Comparison of ENCODE assay signal across 11 cellular contexts in the genomic region with DNA sequence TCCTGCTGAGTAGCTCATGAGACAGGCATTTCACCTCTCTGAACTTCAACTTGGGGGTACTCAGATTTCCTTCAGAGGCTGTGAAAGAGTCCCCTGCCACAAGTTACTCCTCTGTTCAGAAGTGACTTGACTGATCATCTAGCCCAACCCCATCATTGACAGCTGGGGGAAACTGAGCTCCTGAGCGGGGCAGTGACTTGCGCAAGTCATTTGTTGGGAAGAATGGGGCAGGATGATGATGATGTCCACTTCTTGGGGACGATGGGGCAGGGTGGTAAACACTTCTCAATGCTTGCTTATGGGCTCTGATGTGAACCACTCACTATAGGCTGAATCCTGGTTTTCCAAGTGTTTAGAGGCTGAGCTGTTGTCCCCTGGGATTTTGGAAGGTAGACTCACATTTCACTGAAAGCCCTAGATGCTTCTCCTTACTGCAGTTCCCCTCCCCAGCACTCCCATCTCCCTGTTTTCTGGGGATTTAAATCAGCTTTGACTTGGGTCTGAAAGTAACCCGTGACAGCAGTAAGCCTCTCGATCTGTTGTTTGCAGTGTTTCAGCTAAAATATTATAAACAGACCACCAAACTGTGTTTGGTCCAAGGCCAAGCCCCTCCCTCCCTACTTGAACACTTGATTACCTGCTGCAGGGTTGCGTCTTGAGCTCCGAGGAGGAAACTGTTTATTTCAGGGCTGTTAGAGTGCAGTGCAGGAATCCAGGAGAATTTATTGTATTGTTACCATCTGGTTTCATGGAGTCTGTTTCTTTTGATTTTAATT. TPM values are rescaled to one million over a fixed set of nuclear protein-coding genes. Genes with fewer than 3 reads are reported as not detected.
DNase-seq lines count a peak whose midpoint lies in the region; ATAC-seq, FAIRE-seq and TF ChIP-seq lines count a peak whose summit lies in the region.
"Had no signal": no experiment of that assay in that cellular context is flagged by ENCODE, and none has a peak within 500 bp of the region (broad histone marks: within the 10 kb centered on the region; RNA-seq: fewer than 3 reads in every experiment).

No MANE protein-coding gene starts in this region.

- H3K4me1 Mint-ChIP-seq in CD8-positive, alpha-beta T cell (ENCODE audit: low read depth): peaks cover 80% of the 10 kb centered on the region
- peaks cover 78% of the 10 kb centered on the region for H3K4me1 Mint-ChIP-seq in nephron

- H3K36me3 ChIP-seq in CD8-positive, alpha-beta T cell (ENCODE audit: insufficient read depth, low read length): no peaks in the 10 kb centered on the region
- H3K36me3 ChIP-seq in GM12878 (ENCODE audit: control insufficient read depth in 2 of 2, insufficient read depth in 2 of 2, low read length in 1 of 2) (peaks cover 4 to 27% of the 10 kb centered on the region in 2 experiments; a peak in 3 of 4 replicates), vagina (no peaks in the 10 kb centered on the region)

- H3K4me2 ChIP-seq in GM12878 (ENCODE audit: control insufficient read depth, insufficient read depth): peak overlapping the region; percentile 84

- peaks cover 15% of the 10 kb centered on the region for H3K36me3 Mint-ChIP-seq in CD8-positive, alpha-beta T cell
- H3K36me3 Mint-ChIP-seq in nephron (ENCODE audit: low read depth): peaks cover 9% of the 10 kb centered on the region

- H3K9me3 Mint-ChIP-seq in CD8-positive, alpha-beta T cell: no peaks in the 10 kb centered on the region
- H3K9me3 Mint-ChIP-seq in nephron: no peaks in the 10 kb centered on the region

- H3K27me3 Mint-ChIP-seq in CD8-positive, alpha-beta T cell (ENCODE audit: low read depth): no peaks in the 10 kb centered on the region
- no peaks in the 10 kb centered on the region for H3K27me3 Mint-ChIP-seq in nephron (ENCODE audit: low read depth)

- TF ChIP-seq RAD21 in GM12878 (IDR thresholded peaks at IDR 0.05; ENCODE audit: insufficient read depth, low read depth, low read length): no peak

- POLR2A ChIA-PET in CD8-positive, alpha-beta T cell (lab: Charles Lee): interaction anchor here (1.6 to 1.7 kb wide), 2 partner anchors 10 to 20 kb away, joined by 3 to 5 read pairs; no protein-coding TSS in a partner anchor
- POLR2A ChIA-PET in GM12878 (lab: Charles Lee): interaction anchor here (1.2 to 2.6 kb wide), 5 partner anchors 9 to 21 kb away, joined by 3 to 19 read pairs (median 5); no protein-coding TSS in a partner anchor

- CTCF ChIA-PET in CD8-positive, alpha-beta T cell (lab: Charles Lee): interaction anchor here (0.8 kb wide), 2 partner anchors 9 to 18 kb away, joined by 3 read pairs; no protein-coding TSS in a partner anchor
- CTCF ChIA-PET in GM12878 (lab: Yijun Ruan, JAX): interaction anchor here (0.5 to 1.8 kb wide), 6 partner anchors 10 to 626 kb away, joined by 3 to 5 read pairs (median 4); no protein-coding TSS in a partner anchor

- peak; percentile 6 for ATAC-seq in CD8-positive, alpha-beta T cell
- no peak for ATAC-seq in GM12878
- no peak for ATAC-seq in HG02798 (IDR thresholded peaks at IDR 0.05; ENCODE audit: poor library complexity, unreplicated experiment)

- RAD21 ChIA-PET in GM12878 (lab: Charles Lee; ENCODE audit: unreplicated experiment): interaction anchor here (0.6 to 10.3 kb wide), 12 partner anchors 9 to 214 kb away, joined by 3 to 77 read pairs (median 5); no protein-coding TSS in a partner anchor

- no peak for DNase-seq in CD8-positive, alpha-beta T cell
- DNase-seq in M059J (ENCODE audit: low read depth) (peak; percentile 51), GM12878 (ENCODE audit: low read depth, low spot score) (no peak), ACHN (no peak), vagina (ENCODE audit: extremely low spot score in 2 of 2) (no peak), activated gamma-delta T cell treated with Interleukin-2 at 50 U/mL for 16 hours (no peak)
- DNase-seq: NCI-H510A had no signal

- no peak for TF ChIP-seq EP300 in GM12878 (IDR thresholded peaks at IDR 0.05; ENCODE audit: borderline replicate concordance in 1 of 2, control insufficient read depth in 1 of 2, low read depth in 2 of 2, low read length in 2 of 2)

- no peaks in the 10 kb centered on the region for H4K20me1 ChIP-seq in GM12878 (ENCODE audit: control insufficient read depth, insufficient read depth)

- 62% methylated on average over 7 of the region's 7 CpGs for WGBS in GM12878 (ENCODE audit: insufficient coverage, insufficient replicate concordance, low lambda C conversion rate, missing lambda C conversion rate)

- H3K4me1 ChIP-seq in CD8-positive, alpha-beta T cell (ENCODE audit: insufficient read depth, low read length): peaks cover 38% of the 10 kb centered on the region
- H3K4me1 ChIP-seq in GM12878 (ENCODE audit: control insufficient read depth, insufficient read depth, low read length) (peaks cover 78% of the 10 kb centered on the region), vagina (peaks cover 91% of the 10 kb centered on the region)

- BruUV-seq in GM12878 (replicated peaks; lab: Mats Ljungman, UMichigan): TSS peak; percentile 89

- no peak overlapping the region for H3K27ac ChIP-seq in CD8-positive, alpha-beta T cell (ENCODE audit: low read depth, low read length)
- H3K27ac ChIP-seq in GM12878 (ENCODE audit: control insufficient read depth, insufficient read depth): peak overlapping the region; percentile 57
- H3K27ac ChIP-seq in vagina: no peak overlapping the region

- no peaks in the 10 kb centered on the region for H3K27me3 ChIP-seq in CD8-positive, alpha-beta T cell (ENCODE audit: insufficient read depth, low read length)
- no peaks in the 10 kb centered on the region for H3K27me3 ChIP-seq in GM12878 (replicated peaks in 1 of 2; ENCODE audit: control insufficient read depth in 2 of 2, insufficient read depth in 2 of 2, low read length in 1 of 2)
- H3K27me3 ChIP-seq in vagina: no peaks in the 10 kb centered on the region

- no peak overlapping the region for H2AFZ ChIP-seq in GM12878 (ENCODE audit: control insufficient read depth, low read depth, low read length)

- SMC1A ChIA-PET in GM12878 (lab: Charles Lee; ENCODE audit: uncharacterized antibody, unreplicated experiment): interaction anchor here (1.2 to 4.6 kb wide), 9 partner anchors 11 to 44 kb away, joined by 3 to 61 read pairs (median 4); no protein-coding TSS in a partner anchor

- no peaks in the 10 kb centered on the region for H3K9me3 ChIP-seq in CD8-positive, alpha-beta T cell (ENCODE audit: low read length)
- H3K9me3 ChIP-seq in GM12878 (replicated peaks; ENCODE audit: control insufficient read depth, insufficient read depth, low read length) (no peaks in the 10 kb centered on the region), vagina (no peaks in the 10 kb centered on the region)

- H3K27ac Mint-ChIP-seq in CD8-positive, alpha-beta T cell: peak overlapping the region; percentile 71
- peak overlapping the region; percentile 70 to 79 (median 73) for H3K27ac Mint-ChIP-seq in nephron

- no peak for TF ChIP-seq POLR2A in GM12878 (IDR thresholded peaks at IDR 0.05; ENCODE audit: low read depth, low read length)
- no peak for TF ChIP-seq POLR2A in vagina (IDR thresholded peaks at IDR 0.05)

- no peak for FAIRE-seq in GM12878 (lab: Jason Lieb, UNC)
- FAIRE-seq: G401.6 had no signal

- in situ Hi-C loops in GM12878 (cut with MboI): loop anchor here (25.0 kb wide), 1 partner anchor 1303 kb away; a partner anchor contains a TSS
- in situ Hi-C loops in ACHN (cut with HindIII; ENCODE audit: low pct_ligation_motif_present, low pct_unique_long_range_greater_than_20kb, low sequenced_read_pairs): no loop called here

- peak overlapping the region; percentile 39; the same call in 1 of the 2 replicates for H3K9ac ChIP-seq in GM12878 (ENCODE audit: control insufficient read depth, insufficient read depth, low read length)

- intact Hi-C loops in CD8-positive, alpha-beta T cell (cut with DNase I, micrococcal nuclease): loop anchor here in 1 of 2 experiments (1.0 to 2.0 kb wide), 2 partner anchors 11 to 30 kb away; no protein-coding TSS in a partner anchor
- intact Hi-C loops in GM12878 (cut with micrococcal nuclease; ENCODE audit: unreplicated experiment) (loop anchor here (1.0 kb wide), 1 partner anchor 12 kb away; no protein-coding TSS in a partner anchor), vagina (cut with DNase I) (no loop called here)

- TF ChIP-seq CTCF in CD8-positive, alpha-beta T cell (IDR thresholded peaks at IDR 0.05): no peak
- TF ChIP-seq CTCF in GM12878 (IDR thresholded peaks at IDR 0.05 in 2 of 3, conservative IDR thresholded peaks at IDR 0.05 in 1 of 3; ENCODE audit: control insufficient read depth in 2 of 3, extremely low read depth in 1 of 3, insufficient read depth in 1 of 3, low read depth in 3 of 3, low read length in 3 of 3) (no peak), nephron (IDR thresholded peaks at IDR 0.05; ENCODE audit: unreplicated experiment in 3 of 3) (no peak), vagina (IDR thresholded peaks at IDR 0.05) (no peak)

- peaks cover 85% of the 10 kb centered on the region for H3K79me2 ChIP-seq in GM12878 (ENCODE audit: control insufficient read depth, insufficient read depth, low read length)

- H3K4me3 Mint-ChIP-seq in CD8-positive, alpha-beta T cell: peak overlapping the region; percentile 37
- H3K4me3 Mint-ChIP-seq in nephron: peak overlapping the region in 1 of 3 experiments; percentile 22

- H3K4me3 ChIP-seq in CD8-positive, alpha-beta T cell (ENCODE audit: low read depth, low read length): no peak overlapping the region
- H3K4me3 ChIP-seq in GM12878 (peak overlapping the region; percentile 33; the same call in 1 of the 2 replicates), vagina (no peak overlapping the region)
- H3K4me3 ChIP-seq: lung had no signal

TF ChIP-seq in GM12878, 131 proteins besides CTCF, POLR2A, EP300 and RAD21 (continues in another document):
- TF ChIP-seq SMAD5 (IDR thresholded peaks at IDR 0.05; ENCODE audit: low read depth): 0 out of 2 replicates have a peak, but pooled peaks have one; percentile 14

RNA-seq across cellular contexts. Expression of a gene that starts 25.1 kb away (rescaled TPM):
- total RNA-seq in CD8-positive, alpha-beta T cell: 10 to 100 TPM; 25.4 to 29.0 TPM
- 32.6 and 46.7 TPM in 2 replicates for total RNA-seq in M059J (2014; rRNA removed; shearing (Covaris generic))
- total RNA-seq in GM12878 (2013; cell fraction: nucleolus; rRNA removed): 119 and 128 TPM in 2 replicates
- total RNA-seq in GM12878 (2014; rRNA removed) (12.2 and 15.6 TPM in 2 replicates), GM12878 (2014; rRNA removed; fragmentation: Illumina TruSeq; extraction: Trizol) (11.7 and 13.3 TPM in 2 replicates), GM12878 (2021) (39.9 and 40.0 TPM in 2 replicates), vagina (53.5 TPM)
- 17.0 TPM for polyA plus RNA-seq in GM12878 (2011; ENCODE audit: low read depth)
- polyA plus RNA-seq in GM12878 (2011; rRNA removed) (15.0 and 28.2 TPM in 2 replicates), GM12878 (2014; fragmentation: Illumina TruSeq; extraction: Trizol) (31.9 and 43.2 TPM in 2 replicates), GM12878 (2014; fragmentation: Nextera tagmentation; extraction: Ambion mirVana) (1 to 10 TPM; 5.6 to 6.6 TPM), GM12878 (2014; rRNA removed) (22.4 and 27.7 TPM in 2 replicates), GM12878 (2016; fragmentation: Nextera tagmentation; extraction: Ambion mirVana) (10 to 100 TPM in 1 of 2 experiments, 1 to 10 TPM in 1; 8.0 to 18.7 TPM)
- polyA plus RNA-seq in GM12878 (2011; cell fraction: cytosol; rRNA removed): 21.5 and 22.5 TPM in 2 replicates
- 85.6 and 92.9 TPM in 2 replicates for polyA plus RNA-seq in GM12878 (2011; cell fraction: nucleus; rRNA removed)
- polyA plus RNA-seq in GM12878 (2012): 41.6 and 42.7 TPM in 2 replicates
- polyA minus RNA-seq in GM12878 (2011; rRNA and poly(A)+ RNA removed): 23.3 and 26.4 TPM in 2 replicates
- polyA minus RNA-seq in GM12878 (2011; cell fraction: cytosol; rRNA and poly(A)+ RNA removed): 11.1 and 14.3 TPM in 2 replicates
- 17.3 and 26.6 TPM in 2 replicates for polyA minus RNA-seq in GM12878 (2011; cell fraction: nucleus; rRNA and poly(A)+ RNA removed)
